10 cellular contexts compared by ENCODE assay signal in the genomic region with DNA sequence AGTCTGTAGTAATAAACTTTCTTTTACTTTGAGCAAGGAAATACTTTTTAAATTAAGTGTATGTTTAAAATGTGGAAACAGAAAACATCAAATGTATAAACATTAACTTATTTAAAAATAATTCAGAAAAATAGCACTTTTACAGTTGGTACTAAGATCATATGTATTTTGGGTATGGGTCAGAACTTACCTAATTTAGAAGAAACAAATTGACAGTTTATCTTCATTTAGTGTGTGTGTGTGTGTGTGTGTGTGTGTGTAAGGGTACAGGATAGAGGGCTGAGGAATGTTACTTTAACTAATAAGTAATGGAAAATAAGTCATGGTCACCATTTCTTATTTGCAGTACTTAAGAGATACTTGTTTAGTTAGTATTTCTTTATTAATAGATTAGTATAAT.
DNase-seq lines count a peak whose midpoint lies in the region; ATAC-seq, FAIRE-seq and TF ChIP-seq lines count a peak whose summit lies in the region.
"Had no signal": no experiment of that assay in that cellular context is flagged by ENCODE, and none has a peak within 500 bp of the region (broad histone marks: within the 10 kb centered on the region; RNA-seq: fewer than 3 reads in every experiment).

No MANE protein-coding gene starts in this region.

- H3K4me3 Mint-ChIP-seq in stimulated activated naive CD8-positive, alpha-beta T cell treated with anti-CD3 and anti-CD28 coated beads, Interleukin-15, Interleukin-2, amounts not matched to agents 100 ng/mL and 50 ng/mL, for 24 hours: peak overlapping the region; percentile 91
- H3K4me3 Mint-ChIP-seq in memory B cell: peak overlapping the region; percentile 47

- H3K9me3 Mint-ChIP-seq in stimulated activated naive CD8-positive, alpha-beta T cell treated with anti-CD3 and anti-CD28 coated beads, Interleukin-15, Interleukin-2, amounts not matched to agents 100 ng/mL and 50 ng/mL, for 24 hours: no peaks in the 10 kb centered on the region
- no peaks in the 10 kb centered on the region for H3K9me3 Mint-ChIP-seq in memory B cell

- H3K4me3 ChIP-seq in astrocyte of the spinal cord (ENCODE audit: low read depth, low read length): peak overlapping the region; percentile 28

- no peak for DNase-seq in stimulated activated naive CD8-positive, alpha-beta T cell treated with anti-CD3 and anti-CD28 coated beads, Interleukin-15, Interleukin-2, amounts not matched to agents 100 U/mL and 50 U/mL, for 24 hours
- DNase-seq in astrocyte of the spinal cord (ENCODE audit: low read depth, low spot score) (no peak), memory B cell (ENCODE audit: low spot score in 2 of 2) (no peak), D721Med (ENCODE audit: insufficient read length, low spot score) (no peak)
- DNase-seq: activated CD4-positive, alpha-beta T cell treated with anti-CD3 and anti-CD28 coated beads for 4 hours; uterus had no signal

- in situ Hi-C loops in astrocyte of the spinal cord (cut with HindIII; ENCODE audit: low sequenced_read_pairs): no loop called here

- H3K36me3 Mint-ChIP-seq in stimulated activated naive CD8-positive, alpha-beta T cell treated with anti-CD3 and anti-CD28 coated beads, Interleukin-15, Interleukin-2, amounts not matched to agents 100 ng/mL and 50 ng/mL, for 24 hours (ENCODE audit: low read depth): peaks cover 4% of the 10 kb centered on the region
- peaks cover 4% of the 10 kb centered on the region for H3K36me3 Mint-ChIP-seq in memory B cell

- no peak for ATAC-seq in stimulated activated naive CD8-positive, alpha-beta T cell treated with anti-CD3 and anti-CD28 coated beads, Interleukin-15, Interleukin-2, amounts not matched to agents 100 U/mL and 50 U/mL, for 24 hours
- no peak for ATAC-seq in memory B cell (ENCODE audit: low read depth)
- ATAC-seq in HG03457 (IDR thresholded peaks at IDR 0.05; ENCODE audit: unreplicated experiment): no peak
- no peak for ATAC-seq in HG03159 (IDR thresholded peaks at IDR 0.05; ENCODE audit: unreplicated experiment)
- ATAC-seq in GM21447 (IDR thresholded peaks at IDR 0.05; ENCODE audit: unreplicated experiment): no peak

- FAIRE-seq in D721Med (lab: Jason Lieb, UNC): no peak

- no peaks in the 10 kb centered on the region for H3K27me3 Mint-ChIP-seq in stimulated activated naive CD8-positive, alpha-beta T cell treated with anti-CD3 and anti-CD28 coated beads, Interleukin-15, Interleukin-2, amounts not matched to agents 100 ng/mL and 50 ng/mL, for 24 hours
- H3K27me3 Mint-ChIP-seq in memory B cell: no peaks in the 10 kb centered on the region

- H3K27ac Mint-ChIP-seq in stimulated activated naive CD8-positive, alpha-beta T cell treated with anti-CD3 and anti-CD28 coated beads, Interleukin-15, Interleukin-2, amounts not matched to agents 100 ng/mL and 50 ng/mL, for 24 hours: no peak overlapping the region
- H3K27ac Mint-ChIP-seq in memory B cell: no peak overlapping the region

- TF ChIP-seq CTCF in astrocyte of the spinal cord (IDR thresholded peaks at IDR 0.05; ENCODE audit: low read depth, low read length): no peak
- no peak for TF ChIP-seq CTCF in D721Med (IDR thresholded peaks at IDR 0.05; ENCODE audit: insufficient read depth, missing control alignments)

- peaks cover 65% of the 10 kb centered on the region for H3K4me1 Mint-ChIP-seq in stimulated activated naive CD8-positive, alpha-beta T cell treated with anti-CD3 and anti-CD28 coated beads, Interleukin-15, Interleukin-2, amounts not matched to agents 100 ng/mL and 50 ng/mL, for 24 hours (ENCODE audit: low read depth)
- H3K4me1 Mint-ChIP-seq in memory B cell: peaks cover 45% of the 10 kb centered on the region
